In genomic region chr17:76072149-76072858, GRCh38 we compare ENCODE assay signal across 8 cellular contexts. TPM values are rescaled to one million over a fixed set of nuclear protein-coding genes. Genes with fewer than 3 reads are reported as not detected.
DNase-seq lines count a peak whose midpoint lies in the region; ATAC-seq and TF ChIP-seq lines count a peak whose summit lies in the region.

SRP68 (minus strand) TSS chr17:76072517; CDS start chr17:76072491, 26 bp downstream.

- peak within 1 kb of the TSS; percentile 97 for H3K4me2 ChIP-seq in SU-DHL-6 (ENCODE audit: low read depth, low read length, poor library complexity, severe bottlenecking)

- H3K4me1 Mint-ChIP-seq in activated naive CD8-positive, alpha-beta T cell treated with anti-CD3 and anti-CD28 coated beads, Interleukin-2, amount 10 ng/mL, durations not matched to agents 7 days and 5 days: peaks cover 31% of the 10 kb centered on the region

- no peaks in the 10 kb centered on the region for H4K20me1 ChIP-seq in SU-DHL-6 (ENCODE audit: low read depth, low read length)

- peaks cover 33% of the 10 kb centered on the region for H3K27me3 Mint-ChIP-seq in activated naive CD8-positive, alpha-beta T cell treated with anti-CD3 and anti-CD28 coated beads, Interleukin-2, amount 10 ng/mL, durations not matched to agents 7 days and 5 days

- H3K4me3 Mint-ChIP-seq in activated naive CD8-positive, alpha-beta T cell treated with anti-CD3 and anti-CD28 coated beads, Interleukin-2, amount 10 ng/mL, durations not matched to agents 7 days and 5 days: peak within 1 kb of the TSS; percentile 97

- H2AFZ ChIP-seq in SU-DHL-6 (ENCODE audit: low read depth, low read length, severe bottlenecking): peak within 1 kb of the TSS; percentile 91

- no peak for TF ChIP-seq CTCF in SU-DHL-6 (IDR thresholded peaks at IDR 0.05; ENCODE audit: insufficient read depth, low read length, poor library complexity, severe bottlenecking)
- peak in 1 of 3 donors; percentile 12 for TF ChIP-seq CTCF in ovary (IDR thresholded peaks at IDR 0.05)

- peaks cover 31% of the 10 kb centered on the region for H3K79me2 ChIP-seq in SU-DHL-6 (ENCODE audit: insufficient read depth, low read length)

- no peaks in the 10 kb centered on the region for H3K9me3 Mint-ChIP-seq in activated naive CD8-positive, alpha-beta T cell treated with anti-CD3 and anti-CD28 coated beads, Interleukin-2, amount 10 ng/mL, durations not matched to agents 7 days and 5 days

- 0 to 1% (median 1%) methylated on average over 54 to 57 of the region's 57 CpGs for WGBS in ovary, 3 donors
- under 1% methylated on average over 57 of the region's 57 CpGs for WGBS in thymus

- POLR2A ChIA-PET in activated naive CD8-positive, alpha-beta T cell treated with anti-CD3 and anti-CD28 coated beads, Interleukin-2, amount 10 ng/mL, durations not matched to agents 7 days and 5 days (lab: Charles Lee): interaction anchor here (0.6 to 1.9 kb wide), 4 partner anchors 11 to 394 kb away, joined by 3 to 8 read pairs (median 4); partner anchors contain the start of gene TRIM65

- H3K9me3 ChIP-seq in SU-DHL-6 (ENCODE audit: insufficient read depth, low read length) (no peaks in the 10 kb centered on the region), ovary (no peaks in the 10 kb centered on the region), thymus (ENCODE audit: control insufficient read depth) (no peaks in the 10 kb centered on the region)

- H3K36me3 ChIP-seq in SU-DHL-6 (ENCODE audit: low read length) (no peaks in the 10 kb centered on the region), ovary (no peaks in the 10 kb centered on the region), thymus (ENCODE audit: control insufficient read depth, insufficient read depth) (peaks cover 9% of the 10 kb centered on the region)

- TF ChIP-seq POLR2A in ovary (IDR thresholded peaks at IDR 0.05): peak; percentile 64

- peaks cover 12% of the 10 kb centered on the region for H3F3A ChIP-seq in SU-DHL-6 (ENCODE audit: insufficient read depth)

- H3K4me3 ChIP-seq in SU-DHL-6 (ENCODE audit: insufficient read depth, low read length, poor library complexity, severe bottlenecking): peak within 1 kb of the TSS; percentile 90
- peak within 1 kb of the TSS; percentile 72 for H3K4me3 ChIP-seq in ovary
- H3K4me3 ChIP-seq in thymus (ENCODE audit: low read length): peak within 1 kb of the TSS; percentile 73

- H3K9me2 ChIP-seq in SU-DHL-6 (replicated peaks; ENCODE audit: insufficient read depth, low read length): no peaks in the 10 kb centered on the region

- DNase-seq in GM04503 (ENCODE audit: low read depth): peak; percentile 45
- peak; percentile 86 for DNase-seq in NCI-H1105 (lab: John Stamatoyannopoulos, UW)
- DNase-seq in activated naive CD8-positive, alpha-beta T cell treated with anti-CD3 and anti-CD28 coated beads, Interleukin-2, amount 10 ng/mL, durations not matched to agents 7 days and 5 days: peak; percentile 88
- DNase-seq in head of caudate nucleus: peak; percentile 93 to 99 (median 98)
- peak; percentile 85 to 92 (median 88) for DNase-seq in ovary

- H3K27me3 ChIP-seq in SU-DHL-6 (ENCODE audit: low read length) (no peaks in the 10 kb centered on the region), ovary (peaks cover 11% of the 10 kb centered on the region), thymus (ENCODE audit: control insufficient read depth, insufficient read depth) (peaks cover 38% of the 10 kb centered on the region)

- peak; percentile 85 for ATAC-seq in HG02571 (IDR thresholded peaks at IDR 0.05; ENCODE audit: unreplicated experiment)
- ATAC-seq in activated naive CD8-positive, alpha-beta T cell treated with anti-CD3 and anti-CD28 coated beads, Interleukin-2, amount 10 ng/mL, durations not matched to agents 7 days and 5 days (ENCODE audit: low read depth): peak; percentile 93

- intact Hi-C loops in head of caudate nucleus (cut with DNase I) (loop anchor here (1.0 kb wide), 1 partner anchor 31 kb away; the partner anchor contains the start of gene EXOC7), ovary (cut with DNase I) (no loop called here)

- H3K36me3 Mint-ChIP-seq in activated naive CD8-positive, alpha-beta T cell treated with anti-CD3 and anti-CD28 coated beads, Interleukin-2, amount 10 ng/mL, durations not matched to agents 7 days and 5 days: peaks cover 6% of the 10 kb centered on the region

- peak within 1 kb of the TSS; percentile 96 for H3K27ac Mint-ChIP-seq in activated naive CD8-positive, alpha-beta T cell treated with anti-CD3 and anti-CD28 coated beads, Interleukin-2, amount 10 ng/mL, durations not matched to agents 7 days and 5 days

- H3K27ac ChIP-seq in SU-DHL-6 (ENCODE audit: low read depth, low read length) (peak within 1 kb of the TSS; percentile 68), ovary (peak within 1 kb of the TSS in 1 of 2 donors; percentile 41), thymus (ENCODE audit: low read depth) (peak within 1 kb of the TSS; percentile 44)

- H3K9ac ChIP-seq in SU-DHL-6 (ENCODE audit: low read length): peak within 1 kb of the TSS; percentile 93

- no peak for TF ChIP-seq EP300 in ovary (IDR thresholded peaks at IDR 0.05)

- H3K4me1 ChIP-seq in ovary (ENCODE audit: insufficient read depth) (peaks cover 18% of the 10 kb centered on the region), thymus (ENCODE audit: control insufficient read depth, insufficient read depth, low read length) (peaks cover 18% of the 10 kb centered on the region)

RNA-seq across cellular contexts. Expression of gene SRP68, which starts in this region (rescaled TPM):
- total RNA-seq in activated naive CD8-positive, alpha-beta T cell treated with anti-CD3 and anti-CD28 coated beads, Interleukin-2, amount 10 ng/mL, durations not matched to agents 7 days and 5 days: 10 to 100 TPM; 81.6 to 83.0 TPM
- total RNA-seq in ovary: 10 to 100 TPM; 33.0 to 83.2 (median 70.9) TPM
- polyA plus RNA-seq in ovary: 100 to 1,000 TPM in 1 of 2 donors, 10 to 100 TPM in 1; 47.3 to 101 TPM
- polyA plus RNA-seq in thymus: 47.6 TPM

Comparison
In these comparisons a context has a peak if more than half of its experiments do, and no peak if none do; other contexts are left out.
1. DNase-seq: peak in every context shown above with its lines; median percentile 98 in head of caudate nucleus; 88 in activated naive CD8-positive, alpha-beta T cell treated with anti-CD3 and anti-CD28 coated beads, Interleukin-2, amount 10 ng/mL, durations not matched to agents 7 days and 5 days; 88 in ovary; 86 in NCI-H1105; 45 in GM04503.